ENCODE assay signal across 10 cellular contexts in the genomic region with DNA sequence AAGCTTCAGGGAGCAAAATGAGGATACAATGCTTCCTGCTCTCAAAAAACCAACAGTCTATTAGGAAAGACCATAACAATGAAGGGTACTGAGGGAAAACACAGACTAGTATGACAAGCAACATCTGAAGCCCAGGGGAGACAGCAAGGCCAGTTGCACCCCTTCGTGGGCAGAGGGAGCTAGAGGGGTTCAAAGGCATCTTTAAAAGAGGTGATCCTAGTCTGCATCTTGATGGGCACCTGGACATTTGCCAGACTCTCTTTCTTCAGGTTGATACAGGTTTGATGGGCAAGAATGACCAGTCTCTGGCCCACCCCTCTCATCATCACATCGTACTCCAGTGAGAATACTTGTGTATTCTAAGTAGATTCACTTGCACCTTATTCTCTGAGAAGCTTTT.
A peak's percentile ranks its signal among the peaks of the same experiment; 100 is the strongest.
DNase-seq lines count a peak whose midpoint lies in the region; ATAC-seq and TF ChIP-seq lines count a peak whose summit lies in the region.
"Had no signal": no experiment of that assay in that cellular context is flagged by ENCODE, and none has a peak within 500 bp of the region (broad histone marks: within the 10 kb centered on the region; RNA-seq: fewer than 3 reads in every experiment).

No MANE protein-coding gene starts in this region.

- H3K27me3 ChIP-seq in CD4-positive, CD25-positive, alpha-beta regulatory T cell (ENCODE audit: control insufficient read depth, insufficient read depth, low read length), result no peaks in the 10 kb centered on the region
- H3K27me3 ChIP-seq in foreskin keratinocyte, result no peaks in the 10 kb centered on the region

- H3K36me3 Mint-ChIP-seq in CD4-positive, CD25-positive, alpha-beta regulatory T cell, result no peaks in the 10 kb centered on the region
- H3K36me3 Mint-ChIP-seq: mesothelial cell of epicardium had no signal

- peak in 1 of 3 donors; percentile 65 for DNase-seq in CD4-positive, CD25-positive, alpha-beta regulatory T cell
- DNase-seq in OCI-M1 (lab: John Stamatoyannopoulos, UW) (peak; percentile 5), foreskin keratinocyte (no peak)
- no peak for DNase-seq in NK-92 treated with Interleukin-12 subunit alpha and Interleukin-12 subunit beta, amount 100 ng/mL, for 24 hours (lab: John Stamatoyannopoulos, UW)
- DNase-seq: cortex of kidney had no signal

- no peaks in the 10 kb centered on the region for H3K9me3 Mint-ChIP-seq in CD4-positive, CD25-positive, alpha-beta regulatory T cell
- H3K9me3 Mint-ChIP-seq: mesothelial cell of epicardium had no signal

- H3K4me3 Mint-ChIP-seq in CD4-positive, CD25-positive, alpha-beta regulatory T cell, result peak overlapping the region; percentile 71 to 88 (median 84)
- H3K4me3 Mint-ChIP-seq: mesothelial cell of epicardium had no signal

- no peaks in the 10 kb centered on the region for H3K27me3 Mint-ChIP-seq in CD4-positive, CD25-positive, alpha-beta regulatory T cell

- peak overlapping the region; percentile 96 to 98 (median 96) for H3K27ac Mint-ChIP-seq in CD4-positive, CD25-positive, alpha-beta regulatory T cell
- H3K27ac Mint-ChIP-seq: mesothelial cell of epicardium had no signal

- no peaks in the 10 kb centered on the region for H3K36me3 ChIP-seq in CD4-positive, CD25-positive, alpha-beta regulatory T cell (ENCODE audit: control insufficient read depth, insufficient read depth, low read length)

- peak overlapping the region; percentile 89 for H3K4me3 ChIP-seq in CD4-positive, CD25-positive, alpha-beta regulatory T cell (ENCODE audit: low read depth, low read length)

- TF ChIP-seq CTCF in GM12873 (IDR thresholded peaks at IDR 0.05; ENCODE audit: insufficient read depth, low read depth, low read length, missing control alignments) (peak; percentile 52), foreskin keratinocyte (conservative IDR thresholded peaks at IDR 0.05) (peak; percentile 50)

- H3K4me1 ChIP-seq in CD4-positive, CD25-positive, alpha-beta regulatory T cell (ENCODE audit: control insufficient read depth, insufficient read depth, low read length, poor library complexity, severe bottlenecking), result peaks cover 69% of the 10 kb centered on the region
- no peaks in the 10 kb centered on the region for H3K4me1 ChIP-seq in foreskin keratinocyte

- peak overlapping the region; percentile 90 for H3K27ac ChIP-seq in CD4-positive, CD25-positive, alpha-beta regulatory T cell (ENCODE audit: insufficient read depth, low read length, poor library complexity, severe bottlenecking)
- no peak overlapping the region for H3K27ac ChIP-seq in foreskin keratinocyte

- peaks cover 49 to 92% (median 73%) of the 10 kb centered on the region in 4 donors for H3K4me1 Mint-ChIP-seq in CD4-positive, CD25-positive, alpha-beta regulatory T cell

- no peak for ATAC-seq in CD4-positive, CD25-positive, alpha-beta regulatory T cell (ENCODE audit: low read depth in 2 of 2)
- ATAC-seq in foreskin keratinocyte (no peak), HG03097 (IDR thresholded peaks at IDR 0.05; ENCODE audit: low FRiP score, unreplicated experiment) (no peak), GM18909 (IDR thresholded peaks at IDR 0.05; ENCODE audit: poor library complexity, unreplicated experiment) (no peak), HG02623 (IDR thresholded peaks at IDR 0.05; ENCODE audit: unreplicated experiment) (no peak)

- no peaks in the 10 kb centered on the region for H3K9me3 ChIP-seq in CD4-positive, CD25-positive, alpha-beta regulatory T cell (ENCODE audit: control insufficient read depth in 2 of 2, low read length in 2 of 2)
